Comparison of ENCODE assay signal across 8 cellular contexts in genomic region chr9:114366334-114367128, GRCh38. TPM values are rescaled to one million over a fixed set of nuclear protein-coding genes. Genes with fewer than 3 reads are reported as not detected.
DNase-seq lines count a peak whose midpoint lies in the region; ATAC-seq and TF ChIP-seq lines count a peak whose summit lies in the region.

No MANE protein-coding gene starts in this region.

- CTCF ChIA-PET in AG04450 (lab: Charles Lee), result interaction anchor here (0.6 kb wide), 1 partner anchor 31 kb away, joined by 3 read pairs; no protein-coding TSS in a partner anchor

- no peaks in the 10 kb centered on the region for H3K79me2 ChIP-seq in hepatocyte

- WGBS in hepatocyte (ENCODE audit: low lambda C conversion rate, missing lambda C conversion rate), result 32% methylated on average over 10 of the region's 10 CpGs
- 47 to 52% methylated on average over 10 of the region's 10 CpGs for WGBS in tibial nerve, 2 donors

- DNase-seq in AG04450 (ENCODE audit: low read depth, low spot score), result peak; percentile 64
- DNase-seq in T-helper 2 cell treated with Interferon-gamma antibody and Interleukin-4, amounts not matched to agents 5 μg/mL and 100 μg/mL, for 36 hours (ENCODE audit: low spot score), result peak; percentile 46
- peak; percentile 65 for DNase-seq in hepatocyte (ENCODE audit: low spot score)
- DNase-seq in tibial nerve (ENCODE audit: low spot score in 2 of 2), result no peak
- DNase-seq in OCI-M2 (lab: John Stamatoyannopoulos, UW; ENCODE audit: unreplicated experiment), result no peak
- no peak for DNase-seq in SK-N-DZ (ENCODE audit: low spot score)

- ATAC-seq in GM18909 (IDR thresholded peaks at IDR 0.05; ENCODE audit: poor library complexity, unreplicated experiment), result peak; percentile 50
- ATAC-seq in HG03280 (IDR thresholded peaks at IDR 0.05; ENCODE audit: unreplicated experiment), result peak; percentile 50

- H2AFZ ChIP-seq in hepatocyte, result no peak overlapping the region

- no peak for TF ChIP-seq EP300 in tibial nerve (IDR thresholded peaks at IDR 0.05)

- H3K9me2 ChIP-seq in hepatocyte (replicated peaks; ENCODE audit: insufficient read depth), result no peaks in the 10 kb centered on the region

- peaks cover 83% of the 10 kb centered on the region for H3K36me3 Mint-ChIP-seq in T-helper 2 cell treated with Interferon-gamma antibody and Interleukin-4, amounts not matched to agents 5 μg/mL and 100 μg/mL, for 36 hours (ENCODE audit: low read depth)

- H3K36me3 ChIP-seq in hepatocyte (replicated peaks; ENCODE audit: insufficient read depth, low read depth) (peaks cover 3% of the 10 kb centered on the region), tibial nerve (peaks cover 0 to 81% (median 16%) of the 10 kb centered on the region in 3 donors)

- POLR2A ChIA-PET in AG04450 (lab: Yijun Ruan, JAX), result interaction anchor here (0.6 kb wide), 1 partner anchor 44 kb away, joined by 3 read pairs; no protein-coding TSS in a partner anchor

- no peak for TF ChIP-seq CTCF in AG04450 (IDR thresholded peaks at IDR 0.05; ENCODE audit: low read depth, low read length)
- no peak for TF ChIP-seq CTCF in hepatocyte (IDR thresholded peaks at IDR 0.05; ENCODE audit: poor library complexity)
- no peak for TF ChIP-seq CTCF in tibial nerve (IDR thresholded peaks at IDR 0.05)

- H3K4me1 ChIP-seq in hepatocyte (ENCODE audit: insufficient read depth), result peaks cover 37% of the 10 kb centered on the region
- peaks cover 0 to 59% (median 16%) of the 10 kb centered on the region in 4 donors for H3K4me1 ChIP-seq in tibial nerve

- H3K9me3 ChIP-seq in AG04450 (ENCODE audit: control insufficient read depth, insufficient read depth, low read length) (no peaks in the 10 kb centered on the region), hepatocyte (ENCODE audit: low read depth) (no peaks in the 10 kb centered on the region), tibial nerve (no peaks in the 10 kb centered on the region)

- H3K4me3 ChIP-seq in AG04450 (ENCODE audit: low read depth, low read length) (no peak overlapping the region), hepatocyte (no peak overlapping the region), tibial nerve (no peak overlapping the region)

- H3K27ac Mint-ChIP-seq in T-helper 2 cell treated with Interferon-gamma antibody and Interleukin-4, amounts not matched to agents 5 μg/mL and 100 μg/mL, for 36 hours, result peak overlapping the region; percentile 91

- TF ChIP-seq POLR2A in tibial nerve (IDR thresholded peaks at IDR 0.05), result no peak

- no peaks in the 10 kb centered on the region for H3K27me3 Mint-ChIP-seq in T-helper 2 cell treated with Interferon-gamma antibody and Interleukin-4, amounts not matched to agents 5 μg/mL and 100 μg/mL, for 36 hours (ENCODE audit: low read depth)

- H3K4me3 Mint-ChIP-seq in T-helper 2 cell treated with Interferon-gamma antibody and Interleukin-4, amounts not matched to agents 5 μg/mL and 100 μg/mL, for 36 hours, result peak overlapping the region; percentile 70

- peaks cover 61% of the 10 kb centered on the region for H3K4me1 Mint-ChIP-seq in T-helper 2 cell treated with Interferon-gamma antibody and Interleukin-4, amounts not matched to agents 5 μg/mL and 100 μg/mL, for 36 hours (ENCODE audit: low read depth)

- no peaks in the 10 kb centered on the region for H3K27me3 ChIP-seq in AG04450 (ENCODE audit: control insufficient read depth, insufficient read depth, low read length)
- no peaks in the 10 kb centered on the region for H3K27me3 ChIP-seq in hepatocyte
- no peaks in the 10 kb centered on the region for H3K27me3 ChIP-seq in tibial nerve

- H3K9me3 Mint-ChIP-seq in T-helper 2 cell treated with Interferon-gamma antibody and Interleukin-4, amounts not matched to agents 5 μg/mL and 100 μg/mL, for 36 hours, result no peaks in the 10 kb centered on the region

- peak overlapping the region; percentile 21 for H3K4me2 ChIP-seq in hepatocyte

- H4K20me1 ChIP-seq in hepatocyte (ENCODE audit: insufficient read depth, poor library complexity, severe bottlenecking), result no peaks in the 10 kb centered on the region

- H3K27ac ChIP-seq in AG04450 (ENCODE audit: low read depth, low read length) (peak overlapping the region; percentile 42), hepatocyte (peak overlapping the region; percentile 83), tibial nerve (peak overlapping the region in 3 of 4 donors; percentile 62 to 74 (median 66))

RNA-seq across cellular contexts. Expression of gene AKNA, which starts 21.3 kb away (rescaled TPM):
- polyA plus RNA-seq in AG04450 (2011; rRNA removed) (7.0 and 7.5 TPM in 2 replicates), hepatocyte (4.5 and 6.6 TPM in 2 replicates)
- 12.6 and 12.7 TPM in 2 replicates for polyA minus RNA-seq in AG04450 (2011; rRNA and poly(A)+ RNA removed)
- total RNA-seq in hepatocyte (12.9 and 13.8 TPM in 2 replicates), tibial nerve (10 to 100 TPM; 23.6 to 42.2 (median 36.6) TPM)
- 3.1 and 3.2 TPM in 2 replicates for polyA plus RNA-seq in SK-N-DZ (2014; cell fraction: cytosol; rRNA removed)
- polyA plus RNA-seq in SK-N-DZ (2014; cell fraction: nucleus; rRNA removed), result 1.9 and 7.9 TPM in 2 replicates

RNA-seq across cellular contexts. Expression of gene ORM2, which starts 36.9 kb away (rescaled TPM):
- polyA plus RNA-seq in AG04450 (2011; rRNA removed) (not detected in 2 replicates), hepatocyte (80.9 and 136 TPM in 2 replicates)
- not detected in 2 replicates for polyA minus RNA-seq in AG04450 (2011; rRNA and poly(A)+ RNA removed)
- total RNA-seq in hepatocyte (45.7 and 52.0 TPM in 2 replicates), tibial nerve (not detected)
- polyA plus RNA-seq in SK-N-DZ (2014; cell fraction: cytosol; rRNA removed), result not detected in 2 replicates
- not detected in 2 replicates for polyA plus RNA-seq in SK-N-DZ (2014; cell fraction: nucleus; rRNA removed)

RNA-seq across cellular contexts. Expression of gene ORM1, which starts 43.6 kb away (rescaled TPM):
- 0.17 TPM in 1 of 2 replicates, not detected in the other for polyA plus RNA-seq in AG04450 (2011; rRNA removed)
- not detected in 2 replicates for polyA minus RNA-seq in AG04450 (2011; rRNA and poly(A)+ RNA removed)
- total RNA-seq in hepatocyte, result 397 and 472 TPM in 2 replicates
- 538 and 976 TPM in 2 replicates for polyA plus RNA-seq in hepatocyte
- total RNA-seq in tibial nerve, result not detected
- polyA plus RNA-seq in SK-N-DZ (2014; cell fraction: cytosol; rRNA removed), result not detected in 2 replicates
- not detected in 2 replicates for polyA plus RNA-seq in SK-N-DZ (2014; cell fraction: nucleus; rRNA removed)

Comparison
In these comparisons a context has a peak if more than half of its experiments do, and no peak if none do; other contexts are left out.
1. DNase-seq: peak in AG04450 (single experiment), T-helper 2 cell treated with Interferon-gamma antibody and Interleukin-4, amounts not matched to agents 5 μg/mL and 100 μg/mL, for 36 hours (single experiment) and hepatocyte (single experiment); none in tibial nerve (0 of 2), OCI-M2 (single experiment) and SK-N-DZ (single experiment).
2. RNA of gene ORM2, which starts 36.9 kb away (total RNA-seq): 45.7 to 52.0 TPM in hepatocyte; not detected in tibial nerve; every median in the first group is over 10 times any median in the second.
3. RNA of gene ORM1, which starts 43.6 kb away (total RNA-seq): 397 to 472 TPM in hepatocyte; not detected in tibial nerve; every median in the first group is over 100 times any median in the second.
4. Peak in every context shown above with its lines, with median percentiles within 50 percentile points of each other: H3K27ac ChIP-seq.